In genomic region chrX:66654411-66654810, GRCh38 we compare ENCODE assay signal across 1 cellular context.
TF ChIP-seq lines count a peak whose summit lies in the region.

No MANE protein-coding gene starts in this region.

TF ChIP-seq in HEK293, 187 proteins besides CTCF, POLR2A, EP300 and RAD21 (continued from another document):
- no peak for TF ChIP-seq PRDM2 (tag by site-specific recombination; IDR thresholded peaks at IDR 0.05; ENCODE audit: borderline replicate concordance)
- TF ChIP-seq, protein P1, sequence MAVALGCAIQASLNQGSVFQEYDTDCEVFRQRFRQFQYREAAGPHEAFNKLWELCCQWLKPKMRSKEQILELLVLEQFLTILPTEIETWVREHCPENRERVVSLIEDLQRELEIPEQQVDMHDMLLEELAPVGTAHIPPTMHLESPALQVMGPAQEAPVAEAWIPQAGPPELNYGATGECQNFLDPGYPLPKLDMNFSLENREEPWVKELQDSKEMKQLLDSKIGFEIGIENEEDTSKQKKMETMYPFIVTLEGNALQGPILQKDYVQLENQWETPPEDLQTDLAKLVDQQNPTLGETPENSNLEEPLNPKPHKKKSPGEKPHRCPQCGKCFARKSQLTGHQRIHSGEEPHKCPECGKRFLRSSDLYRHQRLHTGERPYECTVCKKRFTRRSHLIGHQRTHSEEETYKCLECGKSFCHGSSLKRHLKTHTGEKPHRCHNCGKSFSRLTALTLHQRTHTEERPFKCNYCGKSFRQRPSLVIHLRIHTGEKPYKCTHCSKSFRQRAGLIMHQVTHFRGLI (tag by site-specific recombination; IDR thresholded peaks at IDR 0.05) = no peak
- no peak for TF ChIP-seq IKZF3 (tag by site-specific recombination; IDR thresholded peaks at IDR 0.05)
TF ChIP-seq in HEK293: peak in this region for 1.
